35 cellular contexts compared by ENCODE assay signal in the genomic region with DNA sequence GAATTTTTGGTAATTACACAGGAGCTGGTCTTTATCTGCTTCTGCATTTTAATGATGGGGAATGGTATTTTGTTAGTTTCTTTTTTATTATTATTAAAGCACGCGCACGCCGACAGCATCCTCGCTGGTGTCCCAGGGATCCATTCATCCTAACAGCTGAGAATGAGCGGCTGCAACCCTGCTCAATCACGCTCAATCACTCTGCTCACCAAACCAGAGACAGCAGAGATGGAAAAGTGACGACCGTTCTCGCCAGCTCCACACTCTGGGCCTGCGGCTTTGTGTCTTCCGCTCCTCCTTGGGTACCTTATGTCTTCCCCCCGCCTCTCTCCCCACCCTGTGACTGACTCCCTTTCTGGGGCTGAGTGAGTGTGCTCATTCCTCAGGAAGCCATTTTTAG.
"Had no signal": no experiment of that assay in that cellular context is flagged by ENCODE, and none has a peak within 500 bp of the region (broad histone marks: within the 10 kb centered on the region; RNA-seq: fewer than 3 reads in every experiment).

No MANE protein-coding gene starts in this region.

- H3K9me3 ChIP-seq: adrenal gland, body of pancreas had no signal

- H3K27ac ChIP-seq: adrenal gland, body of pancreas, KMS-11, PC-9, RWPE1, VCaP had no signal

- H2AFZ ChIP-seq: PC-9 had no signal

- DNase-seq: activated B cell treated with CpG ODN at 0.5 μM for 24 hours; activated CD4-positive, alpha-beta memory T cell treated with anti-CD3 and anti-CD28 coated beads for 36 hours; activated CD4-positive, alpha-beta T cell treated with anti-CD3 and anti-CD28 coated beads for 4 hours; activated CD4-positive, alpha-beta T cell treated with anti-CD3 and anti-CD28 coated beads, Interleukin-2, amount 50 U/mL, for 1 hour; activated CD4-positive, CD25-positive, alpha-beta regulatory T cell treated with anti-CD3 and anti-CD28 coated beads, Interleukin-2, amount 50 U/mL, for 72 hours; activated CD8-positive, alpha-beta memory T cell treated with anti-CD3 and anti-CD28 coated beads, Interleukin-2, amount 50 U/mL, for 4 hours; activated gamma-delta T cell treated with Interleukin-2 at 50 U/mL for 16 hours; activated naive CD4-positive, alpha-beta T cell treated with anti-CD3 and anti-CD28 coated beads for 36 hours; activated T-cell treated with anti-CD3 and anti-CD28 coated beads for 4 hours; activated T-cell treated with anti-CD3 and anti-CD28 coated beads, Interleukin-2, amount 50 U/mL, for 4 hours; adrenal gland; body of pancreas; MM.1S; MV-4-11; NCI-H1092; NCI-H1436 treated with DMSO at 0.1 percent for 48 hours; NCI-H1694 treated with DMSO at 0.1 percent for 48 hours; NCI-H2029; NCI-H345; NCI-H524 treated with DMSO at 0.1 percent for 48 hours; NK-92 treated with Interleukin-12 subunit alpha and Interleukin-12 subunit beta, amount 100 ng/mL, for 24 hours; PC-9; SIG-M5; SW 1271; T-helper 1 cell; T-helper 2 cell; T-helper 9 cell had no signal

- H3K4me2 ChIP-seq: PC-9 had no signal

- ATAC-seq: activated naive CD4-positive, alpha-beta T cell treated with anti-CD3 and anti-CD28 coated beads, Interleukin-2, amount 50 U/mL, for 72 hours; activated T-cell treated with anti-CD3 and anti-CD28 coated beads, Interleukin-2, amount 50 U/mL, for 4 hours; body of pancreas; Right ventricle myocardium inferior had no signal

- H3K9ac ChIP-seq: KMS-11 had no signal

- H3K4me3 ChIP-seq: adrenal gland, body of pancreas, PC-9 had no signal

- H3K27me3 ChIP-seq: adrenal gland, body of pancreas had no signal

- H3K4me1 ChIP-seq: adrenal gland had no signal

- FAIRE-seq: astrocyte, bronchial epithelial cell, RCC 7860 had no signal

- H3K36me3 ChIP-seq: adrenal gland had no signal
